13 cellular contexts compared by ENCODE assay signal in the genomic region with DNA sequence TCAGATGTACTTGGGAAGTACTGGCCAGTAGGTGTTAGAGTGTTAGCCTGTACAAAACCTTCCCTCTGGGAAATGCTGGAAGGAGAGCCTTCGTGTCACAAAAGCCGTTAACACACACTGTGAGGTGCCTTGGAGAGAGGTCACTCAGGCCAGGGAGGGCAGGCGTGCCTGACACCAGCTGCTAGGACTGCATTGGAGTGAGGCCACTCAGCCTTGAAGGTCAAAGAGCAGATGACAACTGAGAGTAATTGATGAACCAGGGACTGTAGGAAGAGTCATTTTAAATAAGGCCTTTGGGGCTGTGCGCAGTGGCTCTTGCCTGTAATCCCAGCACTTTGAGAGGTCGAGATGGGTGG. TPM values are rescaled to one million over a fixed set of nuclear protein-coding genes. Genes with fewer than 3 reads are reported as not detected.
DNase-seq lines count a peak whose midpoint lies in the region; ATAC-seq, FAIRE-seq and TF ChIP-seq lines count a peak whose summit lies in the region.
"Had no signal": no experiment of that assay in that cellular context is flagged by ENCODE, and none has a peak within 500 bp of the region (broad histone marks: within the 10 kb centered on the region; RNA-seq: fewer than 3 reads in every experiment).

No MANE protein-coding gene starts in this region.

- no peak overlapping the region for H2AFZ ChIP-seq in GM23338

- 0 out of 2 replicates have a peak overlapping the region, but pooled peaks have one; percentile 45 for H3K27ac ChIP-seq in GM23338 (ENCODE audit: low read depth)
- no peak overlapping the region; the same call in 1 of the 2 replicates for H3K27ac ChIP-seq in WERI-Rb-1
- peak overlapping the region in 11 of 12 donors; percentile 8 to 58 (median 47) for H3K27ac ChIP-seq in heart left ventricle
- peak overlapping the region in 3 of 4 donors; percentile 33 to 55 (median 45) for H3K27ac ChIP-seq in gastrocnemius medialis
- H3K27ac ChIP-seq in spleen = no peak overlapping the region

- in situ Hi-C loops in gastrocnemius medialis (cut with MboI; ENCODE audit: low sequenced_read_pairs in 4 of 4) = no loop called here

- ATAC-seq in GM23338 = no peak
- peak in 1 of 4 donors; percentile 13 for ATAC-seq in heart left ventricle
- ATAC-seq in gastrocnemius medialis = no peak

- TF ChIP-seq POLR2A in heart left ventricle (IDR thresholded peaks at IDR 0.05) (no peak), gastrocnemius medialis (IDR thresholded peaks at IDR 0.05) (no peak), spleen (IDR thresholded peaks at IDR 0.05) (no peak)

- H3K4me3 ChIP-seq in GM23338 (no peak overlapping the region), WERI-Rb-1 (ENCODE audit: low read depth, low read length) (no peak overlapping the region), heart left ventricle (no peak overlapping the region), gastrocnemius medialis (no peak overlapping the region), spleen (no peak overlapping the region)

- no peaks in the 10 kb centered on the region for H3K9me3 Mint-ChIP-seq in GM23338
- H3K9me3 Mint-ChIP-seq: CD4-positive, alpha-beta memory T cell had no signal

- intact Hi-C loops in heart left ventricle (cut with DNase I) = no loop called here
- intact Hi-C loops in gastrocnemius medialis (cut with DNase I; ENCODE audit: low total_unique reads) = no loop called here
- intact Hi-C loops in spleen (cut with DNase I; ENCODE audit: low total_unique reads) = no loop called here

- H3K4me3 Mint-ChIP-seq in GM23338 = no peak overlapping the region
- H3K4me3 Mint-ChIP-seq: CD4-positive, alpha-beta memory T cell had no signal

- peaks cover 10% of the 10 kb centered on the region for H3K27me3 Mint-ChIP-seq in GM23338 (ENCODE audit: insufficient read depth, low read depth, poor library complexity)

- no peaks in the 10 kb centered on the region for H3K27me3 ChIP-seq in GM23338 (ENCODE audit: insufficient read depth)
- no peaks in the 10 kb centered on the region for H3K27me3 ChIP-seq in WERI-Rb-1 (ENCODE audit: insufficient read depth, low read depth, severe bottlenecking)
- H3K27me3 ChIP-seq in heart left ventricle = no peaks in the 10 kb centered on the region
- no peaks in the 10 kb centered on the region for H3K27me3 ChIP-seq in gastrocnemius medialis
- peaks cover 0 to 85% (median 7%) of the 10 kb centered on the region in 7 donors for H3K27me3 ChIP-seq in spleen (replicated peaks in 1 of 7)

- no peak for FAIRE-seq in GM19239 (lab: Jason Lieb, UNC)

- CTCF ChIA-PET in HEK293T (lab: Yijun Ruan, JAX) = no interaction called here

- DNase-seq in GM23338 (ENCODE audit: low spot score) (no peak), WERI-Rb-1 (peak; percentile 42), heart left ventricle (no peak), gastrocnemius medialis (no peak), HEK293T (ENCODE audit: extremely low spot score) (no peak), GM19239 (ENCODE audit: insufficient read length, low spot score) (no peak), spleen (no peak), cerebellar nuclear complex (lab: John Stamatoyannopoulos, UW) (no peak)
- DNase-seq: activated T-cell treated with anti-CD3 and anti-CD28 coated beads, Interleukin-2, amount 50 U/mL, for 1 hour; CD4-positive, alpha-beta memory T cell; nucleus accumbens; stimulated activated CD4-positive, alpha-beta T cell treated with anti-CD3 and anti-CD28 coated beads, Interleukin-2, amount 100 ng/mL, for 24 hours; stimulated activated naive CD4-positive, alpha-beta T cell had no signal

- peaks cover 17% of the 10 kb centered on the region for H3K4me1 ChIP-seq in GM23338 (ENCODE audit: insufficient read depth)
- peaks cover 3 to 75% (median 58%) of the 10 kb centered on the region in 12 donors for H3K4me1 ChIP-seq in heart left ventricle
- H3K4me1 ChIP-seq in gastrocnemius medialis = peaks cover 21 to 27% of the 10 kb centered on the region in 2 donors
- peaks cover 5 to 11% (median 9%) of the 10 kb centered on the region in 6 donors for H3K4me1 ChIP-seq in spleen

- POLR2A ChIA-PET in HEK293T (lab: Yijun Ruan, JAX) = no interaction called here

- H3K79me2 ChIP-seq in GM23338 (replicated peaks; ENCODE audit: insufficient read depth) = peaks cover 73% of the 10 kb centered on the region

- peaks cover 48% of the 10 kb centered on the region for H3K4me1 Mint-ChIP-seq in GM23338

- H3K36me3 ChIP-seq in GM23338 (ENCODE audit: insufficient read depth) (no peaks in the 10 kb centered on the region), WERI-Rb-1 (no peaks in the 10 kb centered on the region), heart left ventricle (no peaks in the 10 kb centered on the region), gastrocnemius medialis (no peaks in the 10 kb centered on the region), spleen (no peaks in the 10 kb centered on the region)

- TF ChIP-seq CTCF in GM23338 (conservative IDR thresholded peaks at IDR 0.05; ENCODE audit: low read depth in 2 of 2) (no peak), WERI-Rb-1 (IDR thresholded peaks at IDR 0.05; ENCODE audit: low read depth, low read length) (no peak), heart left ventricle (IDR thresholded peaks at IDR 0.05) (no peak), gastrocnemius medialis (IDR thresholded peaks at IDR 0.05 in 4 of 5, conservative IDR thresholded peaks at IDR 0.05 in 1 of 5) (no peak), spleen (IDR thresholded peaks at IDR 0.05 in 8 of 11, conservative IDR thresholded peaks at IDR 0.05 in 3 of 11) (no peak)

- no peaks in the 10 kb centered on the region for H3K36me3 Mint-ChIP-seq in GM23338 (ENCODE audit: low read depth)
- H3K36me3 Mint-ChIP-seq: CD4-positive, alpha-beta memory T cell had no signal

- peaks cover 24% of the 10 kb centered on the region for H4K20me1 ChIP-seq in GM23338 (replicated peaks; ENCODE audit: insufficient read depth)

- H3F3A ChIP-seq in GM23338 (replicated peaks; ENCODE audit: low read depth) = no peaks in the 10 kb centered on the region

- H3K9me2 ChIP-seq in GM23338 (ENCODE audit: insufficient read depth) = no peaks in the 10 kb centered on the region

- no peak overlapping the region for H3K27ac Mint-ChIP-seq in GM23338
- H3K27ac Mint-ChIP-seq: CD4-positive, alpha-beta memory T cell had no signal

- H3K9me3 ChIP-seq in WERI-Rb-1 (ENCODE audit: severe bottlenecking) (no peaks in the 10 kb centered on the region), heart left ventricle (no peaks in the 10 kb centered on the region), gastrocnemius medialis (no peaks in the 10 kb centered on the region), spleen (no peaks in the 10 kb centered on the region)

- no peak overlapping the region for H3K4me2 ChIP-seq in GM23338

- 63 to 77% (median 70%) methylated on average over 4 to 5 of the region's 5 CpGs for WGBS in heart left ventricle, 4 donors
- 63 to 79% (median 75%) methylated on average over 3 to 5 of the region's 5 CpGs for WGBS in spleen, 5 donors

TF ChIP-seq in GM23338, 12 proteins besides CTCF, POLR2A, EP300 and RAD21 (continues in another document):
- TF ChIP-seq ZNF331 (CRISPR knock-in tag; IDR thresholded peaks at IDR 0.05; ENCODE audit: low read depth) (no peak), JUNB (IDR thresholded peaks at IDR 0.05; ENCODE audit: unreplicated experiment) (no peak)

TF ChIP-seq in HEK293T, 16 proteins besides CTCF, POLR2A, EP300 and RAD21:
- TF ChIP-seq SP1 (IDR thresholded peaks at IDR 0.05) = no peak
TF ChIP-seq in HEK293T: peak in this region for 0.

RNA-seq across cellular contexts. Expression of gene ASAP2, which starts 45.4 kb away (rescaled TPM):
- total RNA-seq in GM23338 (2014; rRNA removed; shearing (Covaris generic)) = 15.6 and 16.5 TPM in 2 replicates
- polyA plus RNA-seq in GM23338 (2016; fragmentation: Nextera tagmentation; extraction: Ambion mirVana) (2.6 and 3.2 TPM in 2 replicates), heart left ventricle (1 to 10 TPM; 6.7 to 8.0 TPM), spleen (1 to 10 TPM in 2 of 3 donors, under 1 TPM in 1; 0.93 to 1.6 (median 1.3) TPM)
- total RNA-seq in heart left ventricle (10 to 100 TPM in 7 of 9 donors, 1 to 10 TPM in 2; 7.4 to 17.0 (median 12.9) TPM), gastrocnemius medialis (1 to 10 TPM; 1.9 to 4.0 (median 3.4) TPM), spleen (1 to 10 TPM; 1.4 to 3.0 (median 2.7) TPM)
- total RNA-seq: CD4-positive, alpha-beta memory T cell had no signal
- polyA plus RNA-seq: CD4-positive, alpha-beta memory T cell had no signal

Comparison
In these comparisons a context has a peak if more than half of its experiments do, and no peak if none do; other contexts are left out.
1. H3K27ac ChIP-seq: peak in GM23338 (single experiment), heart left ventricle (11 of 12) and gastrocnemius medialis (3 of 4); none in WERI-Rb-1 (single experiment) and spleen (0 of 8).